26 cellular contexts compared by ENCODE assay signal in the genomic region with DNA sequence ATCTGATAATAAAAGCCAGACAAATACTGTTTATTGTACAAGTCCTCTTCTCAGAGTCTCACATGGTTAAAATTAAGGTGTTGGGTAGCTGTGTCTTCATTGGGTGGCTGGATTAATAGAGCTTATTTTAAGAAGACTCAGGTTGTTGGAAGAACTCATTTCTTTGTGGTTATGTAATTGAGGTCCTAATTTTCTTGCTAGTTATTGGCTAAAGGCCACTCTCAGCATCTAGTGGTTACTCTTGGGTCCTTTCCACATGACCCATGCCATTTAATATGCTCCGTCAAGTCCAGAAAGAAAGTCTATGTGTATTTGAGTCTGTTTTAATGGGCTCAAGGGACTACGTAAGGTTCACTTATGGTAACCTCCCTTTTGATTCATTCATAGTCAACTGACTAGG.
"Had no signal": no experiment of that assay in that cellular context is flagged by ENCODE, and none has a peak within 500 bp of the region (broad histone marks: within the 10 kb centered on the region; RNA-seq: fewer than 3 reads in every experiment).

No MANE protein-coding gene starts in this region.

- H3K36me3 Mint-ChIP-seq: activated CD8-positive, alpha-beta memory T cell treated with anti-CD3 and anti-CD28 coated beads, Interleukin-2, amount 10 ng/mL, durations not matched to agents 7 days and 5 days; activated naive CD8-positive, alpha-beta T cell; brain had no signal

- H3K4me1 Mint-ChIP-seq: activated B cell treated with CpG ODN at 0.5 μM for 24 hours; activated CD4-positive, alpha-beta T cell treated with anti-CD3 and anti-CD28 coated beads, Interleukin-2, amount 10 ng/mL, durations not matched to agents 24 days and 14 days; activated CD8-positive, alpha-beta memory T cell treated with anti-CD3 and anti-CD28 coated beads, Interleukin-2, amount 10 ng/mL, durations not matched to agents 7 days and 5 days; brain; central memory CD8-positive, alpha-beta T cell; T-helper 17 cell had no signal

- ATAC-seq: activated CD8-positive, alpha-beta memory T cell treated with anti-CD3 and anti-CD28 coated beads, Interleukin-2, amount 10 ng/mL, durations not matched to agents 7 days and 5 days; T-helper 17 cell had no signal

- H3K27ac Mint-ChIP-seq: activated B cell treated with CpG ODN at 0.5 μM for 24 hours; activated CD4-positive, alpha-beta T cell treated with anti-CD3 and anti-CD28 coated beads, Interleukin-2, amount 10 ng/mL, durations not matched to agents 24 days and 14 days; activated CD8-positive, alpha-beta memory T cell treated with anti-CD3 and anti-CD28 coated beads, Interleukin-2, amount 10 ng/mL, durations not matched to agents 7 days and 5 days; activated naive CD4-positive, alpha-beta T cell treated with anti-CD3 and anti-CD28 coated beads for 36 hours; activated naive CD8-positive, alpha-beta T cell; activated T-cell treated with anti-CD3 and anti-CD28 coated beads, Interleukin-2, amount 50 U/mL, for 24 hours; brain; T-helper 17 cell had no signal

- H3K9ac ChIP-seq: KMS-11 had no signal

- H3K9me3 Mint-ChIP-seq: activated CD4-positive, alpha-beta T cell treated with anti-CD3 and anti-CD28 coated beads, Interleukin-2, amount 10 ng/mL, durations not matched to agents 24 days and 14 days; brain had no signal

- FAIRE-seq: TTC549 had no signal

- H3K4me2 ChIP-seq: KMS-11 had no signal

- H3K4me1 ChIP-seq: Peyer's patch had no signal

- H3K36me3 ChIP-seq: MG63, Peyer's patch had no signal

- H3K4me3 ChIP-seq: MG63, Peyer's patch had no signal

- H3K27ac ChIP-seq: KMS-11, Peyer's patch had no signal

- DNase-seq: activated B cell treated with CpG ODN at 0.5 μM for 24 hours; activated CD4-positive, alpha-beta T cell treated with anti-CD3 and anti-CD28 coated beads for 1 hour; activated CD4-positive, alpha-beta T cell treated with anti-CD3 and anti-CD28 coated beads, Interleukin-2, amount 10 ng/mL, durations not matched to agents 24 days and 14 days; activated CD4-positive, alpha-beta T cell treated with anti-CD3 and anti-CD28 coated beads, Interleukin-2, amount 50 U/mL, for 48 hours; activated CD8-positive, alpha-beta memory T cell treated with anti-CD3 and anti-CD28 coated beads, Interleukin-2, amount 10 ng/mL, durations not matched to agents 7 days and 5 days; activated gamma-delta T cell; activated naive CD4-positive, alpha-beta T cell treated with anti-CD3 and anti-CD28 coated beads for 36 hours; activated T-cell treated with anti-CD3 and anti-CD28 coated beads, Interleukin-2, amount 50 U/mL, for 24 hours; MV-4-11; NCI-H1092 treated with DMSO at 0.1 percent for 48 hours; NCI-H1417 treated with DMSO at 0.1 percent for 48 hours; NCI-H1694; NCI-H2029; NCI-H345; NCI-H510A; NCI-H526 treated with DMSO at 0.1 percent for 48 hours; Peyer's patch; SIG-M5; T-helper 17 cell; T-helper 9 cell had no signal

- H3K27me3 ChIP-seq: MG63, Peyer's patch had no signal

- H3K4me3 Mint-ChIP-seq: activated B cell treated with CpG ODN at 0.5 μM for 24 hours; activated CD4-positive, alpha-beta T cell treated with anti-CD3 and anti-CD28 coated beads, Interleukin-2, amount 10 ng/mL, durations not matched to agents 24 days and 14 days; activated CD8-positive, alpha-beta memory T cell treated with anti-CD3 and anti-CD28 coated beads, Interleukin-2, amount 10 ng/mL, durations not matched to agents 7 days and 5 days; activated naive CD4-positive, alpha-beta T cell treated with anti-CD3 and anti-CD28 coated beads for 36 hours; activated naive CD8-positive, alpha-beta T cell; activated T-cell treated with anti-CD3 and anti-CD28 coated beads, Interleukin-2, amount 50 U/mL, for 24 hours; brain; central memory CD8-positive, alpha-beta T cell; T-helper 17 cell had no signal

- H3K27me3 Mint-ChIP-seq: activated B cell treated with CpG ODN at 0.5 μM for 24 hours; activated CD4-positive, alpha-beta T cell treated with anti-CD3 and anti-CD28 coated beads, Interleukin-2, amount 10 ng/mL, durations not matched to agents 24 days and 14 days; activated CD8-positive, alpha-beta memory T cell treated with anti-CD3 and anti-CD28 coated beads, Interleukin-2, amount 10 ng/mL, durations not matched to agents 7 days and 5 days; activated naive CD8-positive, alpha-beta T cell; activated T-cell treated with anti-CD3 and anti-CD28 coated beads, Interleukin-2, amount 50 U/mL, for 24 hours; central memory CD8-positive, alpha-beta T cell; T-helper 17 cell had no signal

- H3K9me3 ChIP-seq: MG63 had no signal
